12 cellular contexts compared by ENCODE assay signal in the genomic region with DNA sequence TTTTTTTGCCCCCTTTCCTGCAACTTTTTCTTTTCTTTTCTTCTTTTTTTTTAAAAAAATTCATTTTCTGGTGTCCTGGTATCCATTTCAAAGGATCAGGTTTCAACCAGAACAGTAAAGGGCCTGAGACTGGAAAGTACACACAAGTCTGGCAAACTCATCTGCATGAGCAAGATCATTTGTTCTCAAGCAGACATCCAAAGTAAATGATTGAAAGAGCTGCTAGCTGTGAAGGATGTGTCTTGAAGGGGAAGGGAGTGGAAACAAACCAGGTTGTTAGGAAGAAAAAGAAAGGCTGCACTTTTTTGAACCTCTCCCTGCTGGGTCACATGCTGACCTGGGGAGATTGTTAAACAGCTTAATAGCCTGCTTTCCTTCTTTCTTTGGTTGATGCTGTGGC. TPM values are rescaled to one million over a fixed set of nuclear protein-coding genes. Genes with fewer than 3 reads are reported as not detected.
DNase-seq lines count a peak whose midpoint lies in the region; ATAC-seq, FAIRE-seq and TF ChIP-seq lines count a peak whose summit lies in the region.
"Had no signal": no experiment of that assay in that cellular context is flagged by ENCODE, and none has a peak within 500 bp of the region (broad histone marks: within the 10 kb centered on the region; RNA-seq: fewer than 3 reads in every experiment).

No MANE protein-coding gene starts in this region.

- H3K4me1 ChIP-seq in HEK293 (ENCODE audit: control insufficient read depth, insufficient read depth, low read length) (peaks cover 33% of the 10 kb centered on the region), kidney (ENCODE audit: control insufficient read depth in 1 of 2, insufficient read depth in 1 of 2, low read depth in 1 of 2, low read length in 2 of 2) (peaks cover 6 to 28% of the 10 kb centered on the region in 2 donors), small intestine (ENCODE audit: control insufficient read depth in 2 of 2, insufficient read depth in 1 of 2, low read depth in 1 of 2, low read length in 1 of 2) (peaks cover 2 to 8% of the 10 kb centered on the region in 2 donors), sigmoid colon (peaks cover 0 to 79% (median 50%) of the 10 kb centered on the region in 4 donors)
- H3K4me1 ChIP-seq in naive thymus-derived CD4-positive, alpha-beta T cell (ENCODE audit: control insufficient read depth in 2 of 2, insufficient read depth in 2 of 2, low read length in 2 of 2) = peaks cover 0 to 6% of the 10 kb centered on the region in 2 donors

- peak overlapping the region in 1 of 2 donors; percentile 36 for H3K9ac ChIP-seq in kidney (ENCODE audit: low read length in 2 of 2)

- no peak for TF ChIP-seq CTCF in HEK293 (tag by site-specific recombination; IDR thresholded peaks at IDR 0.05)
- TF ChIP-seq CTCF in brain microvascular endothelial cell (IDR thresholded peaks at IDR 0.05; ENCODE audit: low read depth, low read length, missing control alignments) = no peak
- TF ChIP-seq CTCF in kidney (IDR thresholded peaks at IDR 0.05; ENCODE audit: borderline replicate concordance, extremely low read depth, insufficient read depth) = no peak
- no peak for TF ChIP-seq CTCF in sigmoid colon (IDR thresholded peaks at IDR 0.05)

- H3K9me3 ChIP-seq in HEK293 (ENCODE audit: control insufficient read depth, insufficient read depth, low read depth, low read length) = no peaks in the 10 kb centered on the region
- no peaks in the 10 kb centered on the region for H3K9me3 ChIP-seq in kidney (ENCODE audit: control insufficient read depth in 1 of 2, low read length in 2 of 2)
- H3K9me3 ChIP-seq in small intestine (ENCODE audit: control insufficient read depth, low read depth) = no peaks in the 10 kb centered on the region
- H3K9me3 ChIP-seq in sigmoid colon = no peaks in the 10 kb centered on the region
- no peaks in the 10 kb centered on the region for H3K9me3 ChIP-seq in naive thymus-derived CD4-positive, alpha-beta T cell (ENCODE audit: control insufficient read depth in 2 of 3, low read length in 3 of 3)

- H3K36me3 ChIP-seq in HEK293 (ENCODE audit: control insufficient read depth in 2 of 2, insufficient read depth in 1 of 2, low read length in 2 of 2) (no peaks in the 10 kb centered on the region), brain microvascular endothelial cell (replicated peaks) (peaks cover 2% of the 10 kb centered on the region), kidney (ENCODE audit: control insufficient read depth in 1 of 2, insufficient read depth in 2 of 2, low read length in 2 of 2) (no peaks in the 10 kb centered on the region), small intestine (ENCODE audit: control insufficient read depth in 2 of 2, insufficient read depth in 2 of 2, low read length in 2 of 2) (peaks cover 0 to 2% of the 10 kb centered on the region in 2 donors), sigmoid colon (peaks cover 0 to 11% (median 0%) of the 10 kb centered on the region in 4 donors)
- no peaks in the 10 kb centered on the region for H3K36me3 ChIP-seq in naive thymus-derived CD4-positive, alpha-beta T cell (ENCODE audit: control insufficient read depth in 2 of 3, insufficient read depth in 3 of 3, low read length in 3 of 3)

- CTCF ChIA-PET in HEK293 (lab: Yijun Ruan, JAX) = interaction anchor here (1.1 kb wide), 1 partner anchor 497 kb away, joined by 4 read pairs; no protein-coding TSS in a partner anchor
- CTCF ChIA-PET in naive thymus-derived CD4-positive, alpha-beta T cell (lab: Charles Lee) = no interaction called here

- no peaks in the 10 kb centered on the region for H3K36me3 Mint-ChIP-seq in naive thymus-derived CD4-positive, alpha-beta T cell

- no peak for TF ChIP-seq POLR2A in sigmoid colon (IDR thresholded peaks at IDR 0.05)

- peaks cover 39 to 70% (median 57%) of the 10 kb centered on the region in 5 donors for H3K27me3 Mint-ChIP-seq in naive thymus-derived CD4-positive, alpha-beta T cell

- in situ Hi-C loops in brain microvascular endothelial cell (cut with HindIII; ENCODE audit: low pct_ligation_motif_present, low sequenced_read_pairs) = no loop called here

- FAIRE-seq in kidney (lab: Jason Lieb, UNC) (peak; percentile 85), small intestine (lab: Jason Lieb, UNC) (no peak)
- FAIRE-seq: endothelial cell of umbilical vein had no signal

- intact Hi-C loops in kidney (cut with DNase I) (no loop called here), sigmoid colon (cut with DNase I) (no loop called here)
- intact Hi-C loops in naive thymus-derived CD4-positive, alpha-beta T cell (cut with micrococcal nuclease) = loop anchor here in 1 of 2 donors (10.0 kb wide), 1 partner anchor 61 kb away; no protein-coding TSS in a partner anchor

- H3K27me3 ChIP-seq in brain microvascular endothelial cell (replicated peaks) (no peaks in the 10 kb centered on the region), small intestine (ENCODE audit: control insufficient read depth in 2 of 2, insufficient read depth in 2 of 2, low read length in 2 of 2) (no peaks in the 10 kb centered on the region), sigmoid colon (no peaks in the 10 kb centered on the region)
- peaks cover 0 to 3% of the 10 kb centered on the region in 2 donors for H3K27me3 ChIP-seq in naive thymus-derived CD4-positive, alpha-beta T cell (ENCODE audit: control insufficient read depth in 2 of 2, insufficient read depth in 2 of 2, low read length in 2 of 2)

- no peak overlapping the region for H3K27ac Mint-ChIP-seq in naive thymus-derived CD4-positive, alpha-beta T cell

- DNase-seq in brain microvascular endothelial cell = peak; percentile 65
- DNase-seq in kidney = no peak
- DNase-seq in small intestine = peak; percentile 73
- DNase-seq in sigmoid colon = no peak
- DNase-seq in naive thymus-derived CD4-positive, alpha-beta T cell = no peak
- no peak for DNase-seq in NCI-H1694 (lab: John Stamatoyannopoulos, UW)
- DNase-seq: DMS79, NCI-H187 treated with DMSO at 0.1 percent for 48 hours, posterior cingulate gyrus had no signal

- H3K9me3 Mint-ChIP-seq in naive thymus-derived CD4-positive, alpha-beta T cell = no peaks in the 10 kb centered on the region

- no peak overlapping the region for H3K4me3 ChIP-seq in HEK293 (ENCODE audit: low read depth, low read length)
- H3K4me3 ChIP-seq in brain microvascular endothelial cell (ENCODE audit: low read depth, low read length) = no peak overlapping the region
- peak overlapping the region in 1 of 2 donors; percentile 28 for H3K4me3 ChIP-seq in kidney (ENCODE audit: low read length in 2 of 2)
- no peak overlapping the region for H3K4me3 ChIP-seq in small intestine (ENCODE audit: low read depth in 1 of 2, low read length in 2 of 2)
- no peak overlapping the region for H3K4me3 ChIP-seq in sigmoid colon
- H3K4me3 ChIP-seq in naive thymus-derived CD4-positive, alpha-beta T cell (ENCODE audit: low read length) = no peak overlapping the region

- H3K4me3 Mint-ChIP-seq in naive thymus-derived CD4-positive, alpha-beta T cell = no peak overlapping the region

- no peak for ATAC-seq in naive thymus-derived CD4-positive, alpha-beta T cell
- ATAC-seq in activated CD4-positive, CD25-positive, alpha-beta regulatory T cell treated with anti-CD3 and anti-CD28 coated beads, Interleukin-2, amount 50 U/mL, for 24 hours = no peak

- POLR2A ChIA-PET in HEK293 (lab: Yijun Ruan, JAX) = no interaction called here
- POLR2A ChIA-PET in naive thymus-derived CD4-positive, alpha-beta T cell (lab: Charles Lee) = no interaction called here

- H3K27ac ChIP-seq in HEK293 (ENCODE audit: extremely low read depth, low read depth, low read length) (peak overlapping the region; percentile 57), brain microvascular endothelial cell (peak overlapping the region; percentile 26), kidney (ENCODE audit: low read depth in 2 of 2, low read length in 2 of 2) (peak overlapping the region; percentile 9 to 33), small intestine (ENCODE audit: low read depth in 1 of 2, low read length in 1 of 2) (no peak overlapping the region), sigmoid colon (no peak overlapping the region)
- no peak overlapping the region for H3K27ac ChIP-seq in naive thymus-derived CD4-positive, alpha-beta T cell (ENCODE audit: low read depth, low read length)

- no peak for TF ChIP-seq EP300 in sigmoid colon (IDR thresholded peaks at IDR 0.05)

- peaks cover 0 to 10% (median 7%) of the 10 kb centered on the region in 7 donors for H3K4me1 Mint-ChIP-seq in naive thymus-derived CD4-positive, alpha-beta T cell

TF ChIP-seq in HEK293, 187 proteins besides CTCF, POLR2A, EP300 and RAD21 (continues in another document):
- TF ChIP-seq FEZF1 (tag by site-specific recombination; IDR thresholded peaks at IDR 0.05) (peak; percentile 58; the same call in 1 of the 2 replicates), ZNF707 (tag by site-specific recombination; IDR thresholded peaks at IDR 0.05) (no peak), WT1 (tag by site-specific recombination; IDR thresholded peaks at IDR 0.05) (0 out of 2 replicates have a peak, but pooled peaks have one; percentile 43), PRDM1 (tag by site-specific recombination; IDR thresholded peaks at IDR 0.05) (peak; percentile 48), ZNF362 (tag by site-specific recombination; IDR thresholded peaks at IDR 0.05) (peak; percentile 75)
- TF ChIP-seq, protein P1, sequence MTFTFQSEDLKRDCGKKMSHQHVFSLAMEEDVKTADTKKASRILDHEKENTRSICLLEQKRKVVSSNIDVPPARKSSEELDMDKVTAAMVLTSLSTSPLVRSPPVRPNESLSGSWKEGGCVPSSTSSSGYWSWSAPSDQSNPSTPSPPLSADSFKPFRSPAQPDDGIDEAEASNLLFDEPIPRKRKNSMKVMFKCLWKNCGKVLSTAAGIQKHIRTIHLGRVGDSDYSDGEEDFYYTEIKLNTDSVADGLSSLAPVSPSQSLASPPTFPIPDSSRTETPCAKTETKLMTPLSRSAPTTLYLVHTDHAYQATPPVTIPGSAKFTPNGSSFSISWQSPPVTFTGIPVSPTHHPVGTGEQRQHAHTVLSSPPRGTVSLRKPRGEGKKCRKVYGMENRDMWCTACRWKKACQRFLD (tag by site-specific recombination; IDR thresholded peaks at IDR 0.05) = no peak

RNA-seq across cellular contexts. Expression of gene YAP1, which starts 5.3 kb away (rescaled TPM):
- 106 TPM for total RNA-seq in kidney
- polyA plus RNA-seq in kidney (ENCODE audit: insufficient read depth, low read depth, low replicate concordance) = 21.5 TPM
- 10 to 100 TPM; 14.1 to 24.4 (median 15.2) TPM for polyA plus RNA-seq in small intestine
- total RNA-seq in sigmoid colon = 100 to 1,000 TPM; 159 to 239 (median 186) TPM
- polyA plus RNA-seq in sigmoid colon = 10 to 100 TPM; 12.0 to 21.1 (median 13.9) TPM
- under 1 TPM in 1 of 5 experiments, not detected in 4; 0.15 TPM for total RNA-seq in naive thymus-derived CD4-positive, alpha-beta T cell
- not detected for polyA plus RNA-seq in naive thymus-derived CD4-positive, alpha-beta T cell

Comparison
In these comparisons a context has a peak if more than half of its experiments do, and no peak if none do; other contexts are left out.
1. H3K27ac ChIP-seq: peak in HEK293 (single experiment), brain microvascular endothelial cell (single experiment) and kidney (2 of 2); none in small intestine (0 of 2), sigmoid colon (0 of 4) and naive thymus-derived CD4-positive, alpha-beta T cell (single experiment).
2. DNase-seq: peak in brain microvascular endothelial cell (single experiment) and small intestine (single experiment); none in kidney (single experiment), sigmoid colon (single experiment), naive thymus-derived CD4-positive, alpha-beta T cell (0 of 9) and NCI-H1694 (single experiment).
3. RNA of gene YAP1, which starts 5.3 kb away (polyA plus RNA-seq): 21.5 TPM in kidney (single experiment), 14.1 to 24.4 TPM in small intestine and 12.0 to 21.1 TPM in sigmoid colon; not detected in naive thymus-derived CD4-positive, alpha-beta T cell; every median in the first group is over 10 times any median in the second.